1 cellular context compared by ENCODE assay signal in genomic region chr6:170572704-170573466, GRCh38.
TF ChIP-seq lines count a peak whose summit lies in the region.

No MANE protein-coding gene starts in this region.

TF ChIP-seq in K562, 482 proteins besides CTCF, POLR2A, EP300 and RAD21:
- 0 out of 2 replicates have a peak, but pooled peaks have one; percentile 30 for TF ChIP-seq CBFA2T3 (IDR thresholded peaks at IDR 0.05)
- peak; percentile 40; the same call in 1 of the 2 replicates for TF ChIP-seq RAD51 (IDR thresholded peaks at IDR 0.05; ENCODE audit: borderline replicate concordance, low read depth)
- TF ChIP-seq HIVEP1 (CRISPR knock-in tag; IDR thresholded peaks at IDR 0.05): no peak
- TF ChIP-seq MAFF (IDR thresholded peaks at IDR 0.05; ENCODE audit: low read length): peak; percentile 63
- peak; percentile 40; the same call in 1 of the 2 replicates for TF ChIP-seq STAT5A (IDR thresholded peaks at IDR 0.05; ENCODE audit: borderline replicate concordance, low read length)
- TF ChIP-seq ERF (CRISPR knock-in tag; IDR thresholded peaks at IDR 0.05): no peak
- TF ChIP-seq MAFG (tag; conservative IDR thresholded peaks at IDR 0.05): peak; percentile 81
- TF ChIP-seq MAFK (IDR thresholded peaks at IDR 0.05; ENCODE audit: low read length): peak; percentile 51
- TF ChIP-seq TFAP4 (CRISPR knock-in tag; IDR thresholded peaks at IDR 0.05; ENCODE audit: borderline replicate concordance): peak; percentile 32; the same call in 1 of the 2 replicates
- TF ChIP-seq CXXC5 (CRISPR knock-in tag; IDR thresholded peaks at IDR 0.05): peak; percentile 44; the same call in 1 of the 2 replicates
- TF ChIP-seq ZNF695 (CRISPR knock-in tag; IDR thresholded peaks at IDR 0.05): no peak
- no peak for TF ChIP-seq ELK1 (CRISPR knock-in tag; IDR thresholded peaks at IDR 0.05)
- TF ChIP-seq ARID1B (IDR thresholded peaks at IDR 0.05): peak; percentile 61
- no peak for TF ChIP-seq NCOA2 (IDR thresholded peaks at IDR 0.05; ENCODE audit: partially characterized antibody in 2 of 2)
- TF ChIP-seq C11orf30 (IDR thresholded peaks at IDR 0.05; ENCODE audit: low read depth): peak; percentile 88
- TF ChIP-seq PBX2 (CRISPR knock-in tag; IDR thresholded peaks at IDR 0.05; ENCODE audit: low read depth): no peak
- 0 out of 2 replicates have a peak, but pooled peaks have one; percentile 6 for TF ChIP-seq PBX2 (tag; conservative IDR thresholded peaks at IDR 0.05; ENCODE audit: low read depth)
- TF ChIP-seq KLF1 (tag; IDR thresholded peaks at IDR 0.05): no peak
- TF ChIP-seq BCOR (IDR thresholded peaks at IDR 0.05): no peak
- no peak for TF ChIP-seq BRF2 (IDR thresholded peaks at IDR 0.05; ENCODE audit: borderline replicate concordance, insufficient read depth, insufficient read length)
- no peak for TF ChIP-seq ETV1 (tag; conservative IDR thresholded peaks at IDR 0.05; ENCODE audit: low read depth)
- peak in 1 of 2 experiments; percentile 49; a peak in 1 of 4 replicates for TF ChIP-seq RCOR1 (IDR thresholded peaks at IDR 0.05; ENCODE audit: borderline replicate concordance in 1 of 2, low read depth in 2 of 2, low read length in 2 of 2)
- no peak for TF ChIP-seq CEBPG (CRISPR knock-in tag; IDR thresholded peaks at IDR 0.05)
- peak; percentile 51 to 78 for TF ChIP-seq CEBPG (tag; conservative IDR thresholded peaks at IDR 0.05 in 1 of 2, IDR thresholded peaks at IDR 0.05 in 1 of 2)
- no peak for TF ChIP-seq THRB (CRISPR knock-in tag; conservative IDR thresholded peaks at IDR 0.05)
- TF ChIP-seq CBFA2T2 (conservative IDR thresholded peaks at IDR 0.05): no peak
- TF ChIP-seq FUS (optimal IDR thresholded peaks at IDR 0.05; ENCODE audit: low read depth, low read length): no peak
- TF ChIP-seq ZNF224 (CRISPR knock-in tag; IDR thresholded peaks at IDR 0.05): no peak
- TF ChIP-seq NFIC (IDR thresholded peaks at IDR 0.05): no peak
- TF ChIP-seq ZNF316 (IDR thresholded peaks at IDR 0.05): peak; percentile 94
- TF ChIP-seq SOX6 (IDR thresholded peaks at IDR 0.05): peak; percentile 95
- TF ChIP-seq DACH1 (IDR thresholded peaks at IDR 0.05; ENCODE audit: partially characterized antibody): peak; percentile 42
- TF ChIP-seq MEF2A (IDR thresholded peaks at IDR 0.05; ENCODE audit: control insufficient read depth, low read depth, low read length): no peak
- peak; percentile 97 for TF ChIP-seq CEBPB (tag; IDR thresholded peaks at IDR 0.05)
- no peak for TF ChIP-seq TCF3 (CRISPR knock-in tag; IDR thresholded peaks at IDR 0.05)
- peak; percentile 44; the same call in 1 of the 2 replicates for TF ChIP-seq DPF2 (IDR thresholded peaks at IDR 0.05)
- peak; percentile 28 for TF ChIP-seq HDAC3 (IDR thresholded peaks at IDR 0.05; ENCODE audit: borderline replicate concordance, partially characterized antibody)
- TF ChIP-seq HMBOX1 (IDR thresholded peaks at IDR 0.05): peak; percentile 57
- TF ChIP-seq ZBTB9 (CRISPR knock-in tag; IDR thresholded peaks at IDR 0.05): no peak
- TF ChIP-seq TOE1 (IDR thresholded peaks at IDR 0.05; ENCODE audit: borderline replicate concordance): peak; percentile 71; the same call in 1 of the 2 replicates
- no peak for TF ChIP-seq TOE1 (CRISPR knock-in tag; IDR thresholded peaks at IDR 0.05; ENCODE audit: borderline replicate concordance, low read depth)
- TF ChIP-seq TEAD4 (IDR thresholded peaks at IDR 0.05; ENCODE audit: low read length): peak; percentile 30; the same call in 1 of the 2 replicates
- no peak for TF ChIP-seq TEAD4 (CRISPR knock-in tag; IDR thresholded peaks at IDR 0.05; ENCODE audit: borderline replicate concordance)
- no peak for TF ChIP-seq PURB (CRISPR knock-in tag; IDR thresholded peaks at IDR 0.05; ENCODE audit: low read depth)
- peak; percentile 47; the same call in 1 of the 2 replicates for TF ChIP-seq SMARCA4 (IDR thresholded peaks at IDR 0.05)
- peak; percentile 89 for TF ChIP-seq TFE3 (CRISPR knock-in tag; IDR thresholded peaks at IDR 0.05)
